ENCODE assay signal across 1 cellular context in the genomic region with DNA sequence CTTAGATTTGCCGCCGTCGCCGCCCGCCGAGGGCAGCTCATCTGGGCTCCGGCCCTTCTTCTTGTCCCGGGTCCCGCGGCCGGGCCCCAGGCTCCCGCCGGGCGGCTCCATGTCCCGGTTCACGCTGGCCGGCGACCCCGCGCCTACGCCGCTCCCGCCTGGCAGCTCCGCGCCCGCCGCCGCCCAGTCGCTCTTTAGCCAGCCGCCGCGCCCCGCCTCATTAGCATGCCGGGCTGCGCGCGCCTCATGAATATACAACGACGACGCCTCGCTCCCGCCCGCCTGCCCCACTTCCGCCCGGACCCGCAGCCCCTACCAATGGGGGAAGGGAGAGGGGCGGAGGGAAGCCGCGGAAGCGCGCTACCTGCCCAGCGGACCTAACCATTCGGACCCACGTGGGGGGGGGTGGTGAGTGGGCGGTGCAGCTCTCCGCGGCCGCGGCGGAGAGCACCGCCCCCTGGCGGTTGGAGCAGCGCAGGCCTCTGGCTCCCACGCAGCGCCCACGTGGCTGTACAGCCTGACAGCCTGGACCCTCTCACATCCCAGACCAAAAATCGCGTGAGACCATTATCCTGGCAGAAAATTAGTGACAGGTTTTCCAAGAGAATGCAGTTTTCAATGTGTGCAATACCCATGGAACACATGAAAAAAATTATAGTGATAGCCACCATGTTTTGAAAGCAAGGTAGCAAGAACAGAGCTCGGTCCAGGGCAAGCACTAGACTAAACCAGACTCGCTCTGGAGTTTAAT.
TF ChIP-seq lines count a peak whose summit lies in the region.

A gene (minus strand): TSS at position 197 of the 751 bp plus-strand sequence. CDS start 86 bp downstream, at position 111.

TF ChIP-seq in HepG2, 621 proteins besides CTCF, POLR2A, EP300 and RAD21 (continued from another document and continues in another):
- TF ChIP-seq ZNF792 (CRISPR knock-in tag; IDR thresholded peaks at IDR 0.05) (peak; percentile 85; the same call in 1 of the 2 replicates), PITX1 (CRISPR knock-in tag; IDR thresholded peaks at IDR 0.05) (peak; percentile 65; the same call in 1 of the 2 replicates), ZNF431 (CRISPR knock-in tag; IDR thresholded peaks at IDR 0.05; ENCODE audit: borderline replicate concordance, low read depth) (peak; percentile 74; the same call in 1 of the 2 replicates), ZSCAN30 (CRISPR knock-in tag; IDR thresholded peaks at IDR 0.05) (no peak), KLF16 (CRISPR knock-in tag; IDR thresholded peaks at IDR 0.05) (peak in 1 of 2 experiments; percentile 66; a peak in 1 of 4 replicates), ZBTB7B (CRISPR knock-in tag; IDR thresholded peaks at IDR 0.05) (no peak; the same call in 1 of the 2 replicates), SMAD1 (CRISPR knock-in tag; IDR thresholded peaks at IDR 0.05; ENCODE audit: borderline replicate concordance, low read depth) (peak; percentile 96; the same call in 1 of the 2 replicates), SOX5 (CRISPR knock-in tag; IDR thresholded peaks at IDR 0.05; ENCODE audit: borderline replicate concordance) (peak; percentile 45; the same call in 1 of the 2 replicates), ZFY (CRISPR knock-in tag; IDR thresholded peaks at IDR 0.05) (0 out of 2 replicates have a peak, but pooled peaks have one; percentile 51), ZSCAN9 (CRISPR knock-in tag; IDR thresholded peaks at IDR 0.05; ENCODE audit: borderline replicate concordance) (no peak), SP2 (CRISPR knock-in tag; IDR thresholded peaks at IDR 0.05) (peak; percentile 66), SAFB2 (CRISPR knock-in tag; IDR thresholded peaks at IDR 0.05; ENCODE audit: borderline replicate concordance, low read depth) (no peak; the same call in 1 of the 2 replicates), PTBP1 (IDR thresholded peaks at IDR 0.05; ENCODE audit: low read depth, low read length, poor library complexity, severe bottlenecking) (peak; percentile 50), POLR2AphosphoS5 (IDR thresholded peaks at IDR 0.05; ENCODE audit: low read depth, low read length) (no peak; the same call in 1 of the 2 replicates), CBX1 (IDR thresholded peaks at IDR 0.05; ENCODE audit: low read depth) (peak; percentile 37), SP1 (IDR thresholded peaks at IDR 0.05) (no peak), SP1 (CRISPR knock-in tag; IDR thresholded peaks at IDR 0.05) (peak; percentile 91), ZC3H4 (CRISPR knock-in tag; IDR thresholded peaks at IDR 0.05; ENCODE audit: borderline replicate concordance) (no peak), SP5 (CRISPR knock-in tag; IDR thresholded peaks at IDR 0.05; ENCODE audit: borderline replicate concordance, low read depth) (peak; percentile 94), KMT2B (CRISPR knock-in tag; IDR thresholded peaks at IDR 0.05) (peak; percentile 85), ATF1 (CRISPR knock-in tag; IDR thresholded peaks at IDR 0.05) (peak; percentile 35; the same call in 1 of the 2 replicates), SCMH1 (CRISPR knock-in tag; IDR thresholded peaks at IDR 0.05; ENCODE audit: borderline replicate concordance) (no peak), ZBTB1 (CRISPR knock-in tag; IDR thresholded peaks at IDR 0.05; ENCODE audit: borderline replicate concordance) (no peak), SIN3A (IDR thresholded peaks at IDR 0.05; ENCODE audit: borderline replicate concordance, low read depth, low read length) (no peak; the same call in 1 of the 2 replicates)
- TF ChIP-seq, protein P1, sequence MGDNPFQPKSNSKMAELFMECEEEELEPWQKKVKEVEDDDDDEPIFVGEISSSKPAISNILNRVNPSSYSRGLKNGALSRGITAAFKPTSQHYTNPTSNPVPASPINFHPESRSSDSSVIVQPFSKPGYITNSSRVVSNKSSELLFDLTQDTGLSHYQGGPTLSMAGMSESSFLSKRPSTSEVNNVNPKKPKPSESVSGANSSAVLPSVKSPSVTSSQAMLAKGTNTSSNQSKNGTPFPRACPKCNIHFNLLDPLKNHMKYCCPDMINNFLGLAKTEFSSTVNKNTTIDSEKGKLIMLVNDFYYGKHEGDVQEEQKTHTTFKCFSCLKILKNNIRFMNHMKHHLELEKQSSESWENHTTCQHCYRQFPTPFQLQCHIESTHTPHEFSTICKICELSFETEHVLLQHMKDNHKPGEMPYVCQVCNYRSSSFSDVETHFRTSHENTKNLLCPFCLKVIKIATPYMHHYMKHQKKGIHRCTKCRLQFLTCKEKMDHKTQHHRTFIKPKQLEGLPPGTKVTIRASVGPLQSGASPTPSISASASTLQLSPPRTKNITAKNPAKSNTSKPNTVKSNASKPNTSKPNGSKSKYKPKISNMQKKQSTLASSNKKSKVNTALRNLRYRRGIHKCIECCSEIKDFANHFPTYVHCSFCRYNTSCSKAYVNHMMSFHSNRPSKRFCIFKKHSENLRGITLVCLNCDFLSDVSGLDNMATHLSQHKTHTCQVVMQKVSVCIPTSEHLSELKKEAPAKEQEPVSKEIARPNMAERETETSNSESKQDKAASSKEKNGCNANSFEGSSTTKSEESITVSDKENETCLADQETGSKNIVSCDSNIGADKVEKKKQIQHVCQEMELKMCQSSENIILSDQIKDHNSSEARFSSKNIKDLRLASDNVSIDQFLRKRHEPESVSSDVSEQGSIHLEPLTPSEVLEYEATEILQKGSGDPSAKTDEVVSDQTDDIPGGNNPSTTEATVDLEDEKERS (CRISPR knock-in tag; IDR thresholded peaks at IDR 0.05), result peak; percentile 78; the same call in 1 of the 2 replicates
- TF ChIP-seq, protein P2, sequence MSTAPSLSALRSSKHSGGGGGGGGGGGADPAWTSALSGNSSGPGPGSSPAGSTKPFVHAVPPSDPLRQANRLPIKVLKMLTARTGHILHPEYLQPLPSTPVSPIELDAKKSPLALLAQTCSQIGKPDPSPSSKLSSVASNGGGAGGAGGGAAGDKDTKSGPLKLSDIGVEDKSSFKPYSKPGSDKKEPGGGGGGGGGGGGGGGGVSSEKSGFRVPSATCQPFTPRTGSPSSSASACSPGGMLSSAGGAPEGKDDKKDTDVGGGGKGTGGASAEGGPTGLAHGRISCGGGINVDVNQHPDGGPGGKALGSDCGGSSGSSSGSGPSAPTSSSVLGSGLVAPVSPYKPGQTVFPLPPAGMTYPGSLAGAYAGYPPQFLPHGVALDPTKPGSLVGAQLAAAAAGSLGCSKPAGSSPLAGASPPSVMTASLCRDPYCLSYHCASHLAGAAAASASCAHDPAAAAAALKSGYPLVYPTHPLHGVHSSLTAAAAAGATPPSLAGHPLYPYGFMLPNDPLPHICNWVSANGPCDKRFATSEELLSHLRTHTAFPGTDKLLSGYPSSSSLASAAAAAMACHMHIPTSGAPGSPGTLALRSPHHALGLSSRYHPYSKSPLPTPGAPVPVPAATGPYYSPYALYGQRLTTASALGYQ (CRISPR knock-in tag; IDR thresholded peaks at IDR 0.05), result no peak
- TF ChIP-seq, protein P3, sequence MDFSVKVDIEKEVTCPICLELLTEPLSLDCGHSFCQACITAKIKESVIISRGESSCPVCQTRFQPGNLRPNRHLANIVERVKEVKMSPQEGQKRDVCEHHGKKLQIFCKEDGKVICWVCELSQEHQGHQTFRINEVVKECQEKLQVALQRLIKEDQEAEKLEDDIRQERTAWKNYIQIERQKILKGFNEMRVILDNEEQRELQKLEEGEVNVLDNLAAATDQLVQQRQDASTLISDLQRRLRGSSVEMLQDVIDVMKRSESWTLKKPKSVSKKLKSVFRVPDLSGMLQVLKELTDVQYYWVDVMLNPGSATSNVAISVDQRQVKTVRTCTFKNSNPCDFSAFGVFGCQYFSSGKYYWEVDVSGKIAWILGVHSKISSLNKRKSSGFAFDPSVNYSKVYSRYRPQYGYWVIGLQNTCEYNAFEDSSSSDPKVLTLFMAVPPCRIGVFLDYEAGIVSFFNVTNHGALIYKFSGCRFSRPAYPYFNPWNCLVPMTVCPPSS (IDR thresholded peaks at IDR 0.05), result no peak
- TF ChIP-seq, protein P4, sequence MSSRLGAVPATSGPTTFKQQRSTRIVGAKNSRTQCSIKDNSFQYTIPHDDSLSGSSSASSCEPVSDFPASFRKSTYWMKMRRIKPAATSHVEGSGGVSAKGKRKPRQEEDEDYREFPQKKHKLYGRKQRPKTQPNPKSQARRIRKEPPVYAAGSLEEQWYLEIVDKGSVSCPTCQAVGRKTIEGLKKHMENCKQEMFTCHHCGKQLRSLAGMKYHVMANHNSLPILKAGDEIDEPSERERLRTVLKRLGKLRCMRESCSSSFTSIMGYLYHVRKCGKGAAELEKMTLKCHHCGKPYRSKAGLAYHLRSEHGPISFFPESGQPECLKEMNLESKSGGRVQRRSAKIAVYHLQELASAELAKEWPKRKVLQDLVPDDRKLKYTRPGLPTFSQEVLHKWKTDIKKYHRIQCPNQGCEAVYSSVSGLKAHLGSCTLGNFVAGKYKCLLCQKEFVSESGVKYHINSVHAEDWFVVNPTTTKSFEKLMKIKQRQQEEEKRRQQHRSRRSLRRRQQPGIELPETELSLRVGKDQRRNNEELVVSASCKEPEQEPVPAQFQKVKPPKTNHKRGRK (CRISPR knock-in tag; IDR thresholded peaks at IDR 0.05), result peak; percentile 23; the same call in 1 of the 2 replicates
- TF ChIP-seq, protein P5, sequence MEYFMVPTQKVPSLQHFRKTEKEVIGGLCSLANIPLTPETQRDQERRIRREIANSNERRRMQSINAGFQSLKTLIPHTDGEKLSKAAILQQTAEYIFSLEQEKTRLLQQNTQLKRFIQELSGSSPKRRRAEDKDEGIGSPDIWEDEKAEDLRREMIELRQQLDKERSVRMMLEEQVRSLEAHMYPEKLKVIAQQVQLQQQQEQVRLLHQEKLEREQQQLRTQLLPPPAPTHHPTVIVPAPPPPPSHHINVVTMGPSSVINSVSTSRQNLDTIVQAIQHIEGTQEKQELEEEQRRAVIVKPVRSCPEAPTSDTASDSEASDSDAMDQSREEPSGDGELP (IDR thresholded peaks at IDR 0.05; ENCODE audit: borderline replicate concordance, low read depth), result peak; percentile 35; the same call in 1 of the 2 replicates
- TF ChIP-seq, protein P6, sequence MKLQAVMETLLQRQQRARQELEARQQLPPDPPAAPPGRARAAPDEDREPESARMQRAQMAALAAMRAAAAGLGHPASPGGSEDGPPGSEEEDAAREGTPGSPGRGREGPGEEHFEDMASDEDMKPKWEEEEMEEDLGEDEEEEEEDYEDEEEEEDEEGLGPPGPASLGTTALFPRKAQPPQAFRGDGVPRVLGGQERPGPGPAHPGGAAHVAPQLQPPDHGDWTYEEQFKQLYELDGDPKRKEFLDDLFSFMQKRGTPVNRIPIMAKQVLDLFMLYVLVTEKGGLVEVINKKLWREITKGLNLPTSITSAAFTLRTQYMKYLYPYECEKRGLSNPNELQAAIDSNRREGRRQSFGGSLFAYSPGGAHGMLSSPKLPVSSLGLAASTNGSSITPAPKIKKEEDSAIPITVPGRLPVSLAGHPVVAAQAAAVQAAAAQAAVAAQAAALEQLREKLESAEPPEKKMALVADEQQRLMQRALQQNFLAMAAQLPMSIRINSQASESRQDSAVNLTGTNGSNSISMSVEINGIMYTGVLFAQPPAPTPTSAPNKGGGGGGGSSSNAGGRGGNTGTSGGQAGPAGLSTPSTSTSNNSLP (IDR thresholded peaks at IDR 0.05; ENCODE audit: low read depth, low read length), result no peak; the same call in 1 of the 2 replicates
- TF ChIP-seq, protein P7, sequence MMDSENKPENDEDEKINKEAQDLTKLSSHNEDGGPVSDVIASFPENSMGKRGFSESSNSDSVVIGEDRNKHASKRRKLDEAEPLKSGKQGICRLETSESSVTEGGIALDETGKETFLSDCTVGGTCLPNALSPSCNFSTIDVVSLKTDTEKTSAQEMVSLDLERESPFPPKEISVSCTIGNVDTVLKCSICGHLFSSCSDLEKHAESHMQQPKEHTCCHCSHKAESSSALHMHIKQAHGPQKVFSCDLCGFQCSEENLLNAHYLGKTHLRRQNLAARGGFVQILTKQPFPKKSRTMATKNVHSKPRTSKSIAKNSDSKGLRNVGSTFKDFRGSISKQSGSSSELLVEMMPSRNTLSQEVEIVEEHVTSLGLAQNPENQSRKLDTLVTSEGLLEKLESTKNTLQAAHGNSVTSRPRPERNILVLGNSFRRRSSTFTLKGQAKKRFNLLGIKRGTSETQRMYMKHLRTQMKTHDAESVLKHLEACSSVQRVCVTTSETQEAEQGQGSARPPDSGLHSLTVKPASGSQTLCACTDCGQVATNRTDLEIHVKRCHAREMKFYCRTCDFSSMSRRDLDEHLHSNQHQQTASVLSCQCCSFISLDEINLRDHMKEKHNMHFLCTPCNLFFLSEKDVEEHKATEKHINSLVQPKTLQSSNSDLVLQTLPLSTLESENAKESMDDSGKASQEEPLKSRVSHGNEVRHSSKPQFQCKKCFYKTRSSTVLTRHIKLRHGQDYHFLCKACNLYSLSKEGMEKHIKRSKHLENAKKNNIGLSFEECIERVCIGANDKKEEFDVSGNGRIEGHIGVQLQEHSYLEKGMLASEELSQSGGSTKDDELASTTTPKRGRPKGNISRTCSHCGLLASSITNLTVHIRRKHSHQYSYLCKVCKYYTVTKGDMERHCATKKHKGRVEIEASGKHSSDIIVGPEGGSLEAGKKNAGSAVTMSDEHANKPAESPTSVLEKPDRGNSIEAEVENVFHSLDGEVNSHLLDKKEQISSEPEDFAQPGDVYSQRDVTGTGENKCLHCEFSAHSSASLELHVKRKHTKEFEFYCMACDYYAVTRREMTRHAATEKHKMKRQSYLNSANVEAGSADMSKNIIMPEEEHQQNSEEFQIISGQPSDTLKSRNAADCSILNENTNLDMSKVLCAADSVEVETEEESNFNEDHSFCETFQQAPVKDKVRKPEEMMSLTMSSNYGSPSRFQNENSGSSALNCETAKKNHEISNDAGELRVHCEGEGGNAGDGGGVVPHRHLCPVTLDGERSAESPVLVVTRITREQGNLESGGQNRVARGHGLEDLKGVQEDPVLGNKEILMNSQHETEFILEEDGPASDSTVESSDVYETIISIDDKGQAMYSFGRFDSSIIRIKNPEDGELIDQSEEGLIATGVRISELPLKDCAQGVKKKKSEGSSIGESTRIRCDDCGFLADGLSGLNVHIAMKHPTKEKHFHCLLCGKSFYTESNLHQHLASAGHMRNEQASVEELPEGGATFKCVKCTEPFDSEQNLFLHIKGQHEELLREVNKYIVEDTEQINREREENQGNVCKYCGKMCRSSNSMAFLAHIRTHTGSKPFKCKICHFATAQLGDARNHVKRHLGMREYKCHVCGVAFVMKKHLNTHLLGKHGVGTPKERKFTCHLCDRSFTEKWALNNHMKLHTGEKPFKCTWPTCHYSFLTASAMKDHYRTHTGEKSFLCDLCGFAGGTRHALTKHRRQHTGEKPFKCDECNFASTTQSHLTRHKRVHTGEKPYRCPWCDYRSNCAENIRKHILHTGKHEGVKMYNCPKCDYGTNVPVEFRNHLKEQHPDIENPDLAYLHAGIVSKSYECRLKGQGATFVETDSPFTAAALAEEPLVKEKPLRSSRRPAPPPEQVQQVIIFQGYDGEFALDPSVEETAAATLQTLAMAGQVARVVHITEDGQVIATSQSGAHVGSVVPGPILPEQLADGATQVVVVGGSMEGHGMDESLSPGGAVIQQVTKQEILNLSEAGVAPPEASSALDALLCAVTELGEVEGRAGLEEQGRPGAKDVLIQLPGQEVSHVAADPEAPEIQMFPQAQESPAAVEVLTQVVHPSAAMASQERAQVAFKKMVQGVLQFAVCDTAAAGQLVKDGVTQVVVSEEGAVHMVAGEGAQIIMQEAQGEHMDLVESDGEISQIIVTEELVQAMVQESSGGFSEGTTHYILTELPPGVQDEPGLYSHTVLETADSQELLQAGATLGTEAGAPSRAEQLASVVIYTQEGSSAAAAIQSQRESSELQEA (CRISPR knock-in tag; IDR thresholded peaks at IDR 0.05; ENCODE audit: not compliant biosample characterization), result no peak
- TF ChIP-seq, protein P8, sequence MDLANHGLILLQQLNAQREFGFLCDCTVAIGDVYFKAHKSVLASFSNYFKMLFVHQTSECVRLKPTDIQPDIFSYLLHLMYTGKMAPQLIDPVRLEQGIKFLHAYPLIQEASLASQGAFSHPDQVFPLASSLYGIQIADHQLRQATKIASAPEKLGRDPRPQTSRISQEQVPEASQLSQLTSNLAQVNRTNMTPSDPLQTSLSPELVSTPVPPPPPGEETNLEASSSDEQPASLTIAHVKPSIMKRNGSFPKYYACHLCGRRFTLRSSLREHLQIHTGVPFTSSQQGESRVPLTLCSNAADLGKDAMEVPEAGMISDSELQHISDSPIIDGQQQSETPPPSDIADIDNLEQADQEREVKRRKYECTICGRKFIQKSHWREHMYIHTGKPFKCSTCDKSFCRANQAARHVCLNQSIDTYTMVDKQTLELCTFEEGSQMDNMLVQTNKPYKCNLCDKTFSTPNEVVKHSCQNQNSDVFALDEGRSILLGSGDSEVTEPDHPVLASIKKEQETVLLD (CRISPR knock-in tag; IDR thresholded peaks at IDR 0.05; ENCODE audit: low read depth), result no peak; the same call in 1 of the 2 replicates
